In genomic region chr12:1810201-1810930, GRCh38 we compare ENCODE assay signal across 14 cellular contexts. TPM values are rescaled to one million over a fixed set of nuclear protein-coding genes. Genes with fewer than 3 reads are reported as not detected.
DNase-seq lines count a peak whose midpoint lies in the region; ATAC-seq and TF ChIP-seq lines count a peak whose summit lies in the region.
"Had no signal": no experiment of that assay in that cellular context is flagged by ENCODE, and none has a peak within 500 bp of the region (broad histone marks: within the 10 kb centered on the region; RNA-seq: fewer than 3 reads in every experiment).

No MANE protein-coding gene starts in this region.

- H3K9me3 Mint-ChIP-seq in stimulated activated naive CD8-positive, alpha-beta T cell treated with anti-CD3 and anti-CD28 coated beads, Interleukin-15, Interleukin-2, amounts not matched to agents 100 ng/mL and 50 ng/mL, for 24 hours = no peaks in the 10 kb centered on the region
- H3K9me3 Mint-ChIP-seq in endothelial cell (ENCODE audit: unreplicated experiment) = no peaks in the 10 kb centered on the region

- H3K27me3 Mint-ChIP-seq in stimulated activated naive CD8-positive, alpha-beta T cell treated with anti-CD3 and anti-CD28 coated beads, Interleukin-15, Interleukin-2, amounts not matched to agents 100 ng/mL and 50 ng/mL, for 24 hours = no peaks in the 10 kb centered on the region
- H3K27me3 Mint-ChIP-seq in endothelial cell (ENCODE audit: unreplicated experiment) = peaks cover 2% of the 10 kb centered on the region

- H3K4me3 Mint-ChIP-seq in stimulated activated naive CD8-positive, alpha-beta T cell treated with anti-CD3 and anti-CD28 coated beads, Interleukin-15, Interleukin-2, amounts not matched to agents 100 ng/mL and 50 ng/mL, for 24 hours = no peak overlapping the region
- no peak overlapping the region for H3K4me3 Mint-ChIP-seq in endothelial cell (ENCODE audit: unreplicated experiment)

- ATAC-seq in stimulated activated naive CD8-positive, alpha-beta T cell treated with anti-CD3 and anti-CD28 coated beads, Interleukin-15, Interleukin-2, amounts not matched to agents 100 U/mL and 50 U/mL, for 24 hours = no peak
- no peak for ATAC-seq in HG02870 (IDR thresholded peaks at IDR 0.05; ENCODE audit: unreplicated experiment)

- peaks cover 10% of the 10 kb centered on the region for H3K4me1 Mint-ChIP-seq in stimulated activated naive CD8-positive, alpha-beta T cell treated with anti-CD3 and anti-CD28 coated beads, Interleukin-15, Interleukin-2, amounts not matched to agents 100 ng/mL and 50 ng/mL, for 24 hours (ENCODE audit: low read depth)
- no peaks in the 10 kb centered on the region for H3K4me1 Mint-ChIP-seq in endothelial cell (ENCODE audit: unreplicated experiment)

- peak overlapping the region; percentile 80 for H3K27ac Mint-ChIP-seq in stimulated activated naive CD8-positive, alpha-beta T cell treated with anti-CD3 and anti-CD28 coated beads, Interleukin-15, Interleukin-2, amounts not matched to agents 100 ng/mL and 50 ng/mL, for 24 hours
- H3K27ac Mint-ChIP-seq in endothelial cell (ENCODE audit: unreplicated experiment) = peak overlapping the region; percentile 27

- DNase-seq in stimulated activated naive CD8-positive, alpha-beta T cell treated with anti-CD3 and anti-CD28 coated beads, Interleukin-15, Interleukin-2, amounts not matched to agents 100 U/mL and 50 U/mL, for 24 hours = no peak
- DNase-seq in UCSD-AML1 (lab: John Stamatoyannopoulos, UW; ENCODE audit: unreplicated experiment) (peak; percentile 54), endothelial cell (ENCODE audit: low spot score) (no peak), NCI-H510A (lab: John Stamatoyannopoulos, UW) (no peak), NCI-H2081 (lab: John Stamatoyannopoulos, UW) (no peak)
- no peak for DNase-seq in activated effector memory CD4-positive, alpha-beta T cell treated with anti-CD3 and anti-CD28 coated beads, Interleukin-2, amount 50 U/mL, for 16 hours
- DNase-seq: activated CD4-positive, CD25-positive, alpha-beta regulatory T cell treated with anti-CD3 and anti-CD28 coated beads, Interleukin-2, amount 50 U/mL, for 72 hours; SHP77; stimulated activated CD4-positive, alpha-beta T cell treated with anti-CD3 and anti-CD28 coated beads, Interleukin-4, amount 100 ng/mL, for 1 hour had no signal

- no peak for TF ChIP-seq CTCF in endothelial cell (IDR thresholded peaks at IDR 0.05; ENCODE audit: unreplicated experiment)

- H3K36me3 Mint-ChIP-seq in stimulated activated naive CD8-positive, alpha-beta T cell treated with anti-CD3 and anti-CD28 coated beads, Interleukin-15, Interleukin-2, amounts not matched to agents 100 ng/mL and 50 ng/mL, for 24 hours (ENCODE audit: low read depth) = no peaks in the 10 kb centered on the region
- no peaks in the 10 kb centered on the region for H3K36me3 Mint-ChIP-seq in endothelial cell (ENCODE audit: low read depth, unreplicated experiment)

RNA-seq across cellular contexts. Expression of gene LRTM2, which starts 10.0 kb away (rescaled TPM):
- not detected for total RNA-seq in endothelial cell (ENCODE audit: unreplicated experiment)
- total RNA-seq: mesenteric fat pad, NCI-H460, pulmonary artery endothelial cell had no signal
